Comparison of ENCODE assay signal across 10 cellular contexts in the genomic region with DNA sequence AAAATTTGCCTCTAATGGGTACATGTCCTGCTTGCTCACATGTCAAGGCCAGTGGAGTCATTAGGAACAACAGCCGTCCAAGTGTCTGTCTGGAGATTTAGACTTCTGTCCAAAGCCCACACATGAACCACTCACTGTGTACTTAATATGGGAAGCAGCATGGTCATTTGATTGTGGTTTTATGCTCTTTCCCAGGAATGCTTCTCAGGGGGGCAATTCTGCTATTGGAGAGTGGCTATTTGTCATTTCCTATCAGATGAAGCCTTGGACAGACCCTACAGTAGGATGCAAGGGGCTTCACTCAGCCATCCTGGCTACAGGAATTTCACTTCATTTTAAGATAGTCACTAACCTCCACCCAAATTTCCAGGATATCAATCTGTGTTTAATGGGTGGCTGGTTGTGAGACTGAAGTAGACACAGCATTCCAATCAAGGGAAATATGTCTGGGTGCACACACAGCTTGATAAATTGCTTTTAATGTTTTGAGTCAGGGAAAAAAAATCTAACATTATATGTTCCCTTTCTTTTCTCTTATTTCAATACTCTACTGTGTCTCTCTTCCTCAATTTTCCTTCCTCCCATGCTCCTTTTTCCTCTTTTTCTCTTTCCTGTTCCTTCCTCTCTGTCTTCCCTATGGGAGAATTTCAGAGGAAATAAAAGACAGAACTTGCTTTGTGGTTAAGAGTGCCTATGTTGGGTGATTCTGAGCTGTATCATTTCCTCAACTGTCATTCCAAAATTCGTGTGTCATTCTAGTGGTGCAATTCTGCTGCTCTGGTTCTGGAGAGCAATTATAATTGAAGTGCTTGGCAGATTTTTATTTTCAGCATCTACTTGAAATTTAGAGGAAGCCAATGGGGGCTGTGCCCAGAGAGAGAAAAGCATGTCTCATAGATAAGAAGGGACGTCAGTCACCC.
DNase-seq lines count a peak whose midpoint lies in the region; ATAC-seq, FAIRE-seq and TF ChIP-seq lines count a peak whose summit lies in the region.
"Had no signal": no experiment of that assay in that cellular context is flagged by ENCODE, and none has a peak within 500 bp of the region (broad histone marks: within the 10 kb centered on the region; RNA-seq: fewer than 3 reads in every experiment).

No MANE protein-coding gene starts in this region.

- DNase-seq in AG20443 (ENCODE audit: low spot score), result peak; percentile 47
- peak; percentile 93 for DNase-seq in LHCN-M2 (ENCODE audit: low read depth)
- peak; percentile 65 for DNase-seq in brain microvascular endothelial cell
- no peak for DNase-seq in keratinocyte (ENCODE audit: low read depth, low spot score)
- DNase-seq in OCI-LY7 (ENCODE audit: low spot score), result no peak
- no peak for DNase-seq in stimulated activated naive CD8-positive, alpha-beta T cell treated with anti-CD3 and anti-CD28 coated beads, Interleukin-15, Interleukin-2, amounts not matched to agents 100 U/mL and 50 U/mL, for 24 hours
- no peak for DNase-seq in epidermal melanocyte (ENCODE audit: insufficient read length, low spot score)
- no peak for DNase-seq in DMS153 treated with DMSO at 0.1 percent for 48 hours (lab: John Stamatoyannopoulos, UW; ENCODE audit: unreplicated experiment)
- DNase-seq: activated CD8-positive, alpha-beta memory T cell treated with anti-CD3 and anti-CD28 coated beads, Interleukin-2, amount 10 ng/mL, durations not matched to agents 7 days and 5 days had no signal

- H3K36me3 ChIP-seq in brain microvascular endothelial cell (replicated peaks), result no peaks in the 10 kb centered on the region
- H3K36me3 ChIP-seq in keratinocyte (ENCODE audit: control insufficient read depth in 2 of 2, extremely low read depth in 1 of 2, insufficient read depth in 2 of 2, low read length in 2 of 2), result no peaks in the 10 kb centered on the region
- H3K36me3 ChIP-seq in OCI-LY7 (ENCODE audit: insufficient read depth, low read length), result no peaks in the 10 kb centered on the region
- H3K36me3 ChIP-seq: vagina had no signal

- in situ Hi-C loops in brain microvascular endothelial cell (cut with HindIII; ENCODE audit: low pct_ligation_motif_present, low sequenced_read_pairs), result no loop called here

- dilution Hi-C loops in keratinocyte (cut with MboI; ENCODE audit: extremely low pct_ligation_motif_present, low sequenced_read_pairs), result no loop called here

- H3K4me1 ChIP-seq in keratinocyte (ENCODE audit: control insufficient read depth, extremely low read depth, insufficient read depth, low read length) (peaks cover 19% of the 10 kb centered on the region), OCI-LY7 (ENCODE audit: insufficient read depth, low read length, poor library complexity, severe bottlenecking) (no peaks in the 10 kb centered on the region)

- peak overlapping the region; percentile 80 for H3K27ac ChIP-seq in brain microvascular endothelial cell
- H3K27ac ChIP-seq in keratinocyte (ENCODE audit: control insufficient read depth, insufficient read depth, low read length), result peak overlapping the region; percentile 46
- no peak overlapping the region for H3K27ac ChIP-seq in OCI-LY7 (ENCODE audit: low read depth, low read length, poor library complexity, severe bottlenecking)
- H3K27ac ChIP-seq: vagina had no signal

- H4K20me1 ChIP-seq in keratinocyte (ENCODE audit: control insufficient read depth, extremely low read depth, insufficient read depth, low read length), result no peaks in the 10 kb centered on the region
- H4K20me1 ChIP-seq in OCI-LY7 (ENCODE audit: insufficient read depth, low read length), result no peaks in the 10 kb centered on the region

- H3K9me3 ChIP-seq in keratinocyte (ENCODE audit: control insufficient read depth, low read depth, low read length) (no peaks in the 10 kb centered on the region), OCI-LY7 (ENCODE audit: low read length) (no peaks in the 10 kb centered on the region)
- H3K9me3 ChIP-seq: vagina had no signal

- H2AFZ ChIP-seq in keratinocyte (ENCODE audit: control insufficient read depth, low read length) (peak overlapping the region; percentile 37), OCI-LY7 (ENCODE audit: low read length) (no peak overlapping the region)

- H3K79me2 ChIP-seq in keratinocyte (ENCODE audit: control insufficient read depth, insufficient read depth, low read length), result no peaks in the 10 kb centered on the region
- H3K79me2 ChIP-seq in OCI-LY7 (ENCODE audit: insufficient read depth, low read depth, low read length), result no peaks in the 10 kb centered on the region

- H3K4me2 ChIP-seq in keratinocyte (ENCODE audit: control insufficient read depth, extremely low read depth, insufficient read depth, low read depth, low read length) (peak overlapping the region; percentile 46), OCI-LY7 (ENCODE audit: low read length) (no peak overlapping the region)

- intact Hi-C loops in OCI-LY7 (cut with micrococcal nuclease; ENCODE audit: unreplicated experiment), result no loop called here

- no peak for ATAC-seq in stimulated activated naive CD8-positive, alpha-beta T cell treated with anti-CD3 and anti-CD28 coated beads, Interleukin-15, Interleukin-2, amounts not matched to agents 100 U/mL and 50 U/mL, for 24 hours
- ATAC-seq: activated CD8-positive, alpha-beta memory T cell treated with anti-CD3 and anti-CD28 coated beads, Interleukin-2, amount 10 ng/mL, durations not matched to agents 7 days and 5 days had no signal

- TF ChIP-seq CTCF in brain microvascular endothelial cell (IDR thresholded peaks at IDR 0.05; ENCODE audit: low read depth, low read length, missing control alignments) (no peak), keratinocyte (optimal IDR thresholded peaks at IDR 0.05 in 1 of 3, IDR thresholded peaks at IDR 0.05 in 1 of 3, conservative IDR thresholded peaks at IDR 0.05 in 1 of 3; ENCODE audit: extremely low read depth in 1 of 3, insufficient read depth in 2 of 3, low read length in 3 of 3) (no peak), OCI-LY7 (conservative IDR thresholded peaks at IDR 0.05; ENCODE audit: low read length) (no peak)

- peak; percentile 92 for FAIRE-seq in keratinocyte (lab: Jason Lieb, UNC)

- H3K9ac ChIP-seq in keratinocyte (ENCODE audit: control insufficient read depth, extremely low read depth, insufficient read depth, low read length), result no peak overlapping the region

- CTCF ChIA-PET in OCI-LY7 (lab: Charles Lee; ENCODE audit: unreplicated experiment), result no interaction called here

- H3K9me1 ChIP-seq in keratinocyte (ENCODE audit: control insufficient read depth, extremely low read depth, insufficient read depth, low read length), result no peaks in the 10 kb centered on the region

- POLR2A ChIA-PET in OCI-LY7 (lab: Charles Lee), result interaction anchor here (0.7 kb wide), 1 partner anchor 100 kb away, joined by 3 read pairs; no protein-coding TSS in a partner anchor

- H3K4me3 ChIP-seq in brain microvascular endothelial cell (ENCODE audit: low read depth, low read length) (no peak overlapping the region), keratinocyte (ENCODE audit: control insufficient read depth in 2 of 3, extremely low read depth in 1 of 3, insufficient read depth in 2 of 3, low read depth in 1 of 3, low read length in 3 of 3) (peak overlapping the region in 1 of 3 experiments; percentile 29), OCI-LY7 (ENCODE audit: low read depth, low read length, poor library complexity, severe bottlenecking) (no peak overlapping the region)
- H3K4me3 ChIP-seq: vagina had no signal

- BruUV-seq in OCI-LY7 (replicated peaks; lab: Mats Ljungman, UMichigan), result no TSS peak

- no peaks in the 10 kb centered on the region for H3K27me3 ChIP-seq in brain microvascular endothelial cell (replicated peaks)
- H3K27me3 ChIP-seq in keratinocyte (ENCODE audit: control insufficient read depth, extremely low read depth, insufficient read depth, low read length), result no peaks in the 10 kb centered on the region
- H3K27me3 ChIP-seq: vagina had no signal

- no peaks in the 10 kb centered on the region for H3K9me2 ChIP-seq in OCI-LY7 (ENCODE audit: insufficient read depth, low read length)

Comparison
In these comparisons a context has a peak if more than half of its experiments do, and no peak if none do; other contexts are left out.
1. DNase-seq: peak in AG20443 (single experiment), LHCN-M2 (single experiment) and brain microvascular endothelial cell (single experiment); none in keratinocyte (single experiment), OCI-LY7 (single experiment), stimulated activated naive CD8-positive, alpha-beta T cell treated with anti-CD3 and anti-CD28 coated beads, Interleukin-15, Interleukin-2, amounts not matched to agents 100 U/mL and 50 U/mL, for 24 hours (single experiment), epidermal melanocyte (single experiment) and DMS153 treated with DMSO at 0.1 percent for 48 hours (single experiment).